ENCODE assay signal across 8 cellular contexts in the genomic region with DNA sequence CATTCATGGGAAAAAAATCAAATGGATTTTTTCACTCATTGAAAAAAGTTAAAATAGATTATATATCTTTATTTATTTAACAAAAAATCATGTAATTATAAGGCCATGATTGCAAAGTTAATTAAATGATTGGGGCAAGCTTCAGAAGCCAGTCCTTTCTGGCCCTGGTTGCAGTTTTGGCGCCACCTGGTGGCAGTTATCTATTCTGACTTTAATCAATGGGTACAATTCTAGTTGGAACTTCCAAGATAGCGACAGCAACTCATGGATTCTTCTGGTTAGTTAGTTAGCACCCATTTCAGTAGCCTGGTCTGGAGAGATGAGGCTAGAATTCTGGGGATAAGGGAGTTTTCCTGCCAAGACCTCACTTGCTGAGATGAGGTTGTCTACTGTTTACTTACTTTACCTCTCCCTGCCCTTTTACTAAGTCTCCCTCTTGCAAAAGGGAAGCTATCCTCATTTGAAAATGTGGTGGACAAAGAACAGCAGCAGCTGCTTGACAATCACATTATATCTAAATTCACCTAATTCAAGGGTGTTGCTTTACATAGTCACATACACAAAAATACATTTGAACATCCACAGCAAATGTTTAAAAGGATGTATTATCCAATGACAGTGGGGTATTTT. TPM values are rescaled to one million over a fixed set of nuclear protein-coding genes. Genes with fewer than 3 reads are reported as not detected.
DNase-seq lines count a peak whose midpoint lies in the region; ATAC-seq and TF ChIP-seq lines count a peak whose summit lies in the region.

No MANE protein-coding gene starts in this region.

- H3K27ac ChIP-seq in PC-3 (ENCODE audit: low read length) (no peak overlapping the region), fibroblast of lung (ENCODE audit: insufficient read depth, low read length) (no peak overlapping the region)

- H4K20me1 ChIP-seq in PC-3 (ENCODE audit: low read length) (no peaks in the 10 kb centered on the region), fibroblast of lung (ENCODE audit: control insufficient read depth, extremely low read depth, insufficient read depth, low read length) (no peaks in the 10 kb centered on the region)

- peaks cover 11% of the 10 kb centered on the region; the same call in 1 of the 2 replicates for H3K36me3 ChIP-seq in PC-3 (ENCODE audit: low read depth, low read length)
- H3K36me3 ChIP-seq in fibroblast of lung (ENCODE audit: control insufficient read depth, insufficient read depth, low read length) = peaks cover 2% of the 10 kb centered on the region

- BruUV-seq in PC-3 (replicated peaks; lab: Mats Ljungman, UMichigan) = no TSS peak

- H3K4me3 ChIP-seq in PC-3 (ENCODE audit: low read length) (no peak overlapping the region), fibroblast of lung (replicated peaks in 1 of 4; ENCODE audit: control extremely low read depth in 1 of 4, insufficient read depth in 1 of 4, low read depth in 3 of 4, low read length in 4 of 4) (no peak overlapping the region)

- H3K4me1 ChIP-seq in PC-3 (ENCODE audit: insufficient read depth, low read length) (no peaks in the 10 kb centered on the region), fibroblast of lung (ENCODE audit: control insufficient read depth, extremely low read depth, insufficient read depth, low read length) (peaks cover 4% of the 10 kb centered on the region)

- peaks cover 25% of the 10 kb centered on the region for H3K36me3 Mint-ChIP-seq in nephron progenitor cell (ENCODE audit: low read depth)

- no peaks in the 10 kb centered on the region for H3K27me3 Mint-ChIP-seq in nephron progenitor cell (ENCODE audit: low read depth, poor library complexity)

- TF ChIP-seq CTCF in PC-3 (conservative IDR thresholded peaks at IDR 0.05; ENCODE audit: low read depth, low read length) (peak; percentile 69), fibroblast of lung (conservative IDR thresholded peaks at IDR 0.05 in 1 of 2, IDR thresholded peaks at IDR 0.05 in 1 of 2; ENCODE audit: low read depth in 1 of 2, low read length in 2 of 2) (peak; percentile 71 to 82), nephron progenitor cell (IDR thresholded peaks at IDR 0.05) (peak; percentile 89)

- H3K9ac ChIP-seq in PC-3 (ENCODE audit: low read length) (no peak overlapping the region), fibroblast of lung (ENCODE audit: insufficient read depth, low read length) (no peak overlapping the region)

- H2AFZ ChIP-seq in PC-3 (ENCODE audit: low read length) (no peak overlapping the region), fibroblast of lung (ENCODE audit: low read length) (no peak overlapping the region)

- H3K9me3 Mint-ChIP-seq in nephron progenitor cell = no peaks in the 10 kb centered on the region

- H3K79me2 ChIP-seq in PC-3 (ENCODE audit: low read length) (no peaks in the 10 kb centered on the region), fibroblast of lung (ENCODE audit: control insufficient read depth, insufficient read depth, low read length) (no peaks in the 10 kb centered on the region)

- POLR2A ChIA-PET in PC-3 (lab: Charles Lee; ENCODE audit: unreplicated experiment) = no interaction called here

- H3K9me3 ChIP-seq in PC-3 (ENCODE audit: low read length) (no peaks in the 10 kb centered on the region), fibroblast of lung (ENCODE audit: control insufficient read depth, insufficient read depth, low read depth, low read length) (no peaks in the 10 kb centered on the region)

- no peaks in the 10 kb centered on the region for H3K9me2 ChIP-seq in PC-3 (replicated peaks; ENCODE audit: low read length)

- no peaks in the 10 kb centered on the region for H3K4me1 Mint-ChIP-seq in nephron progenitor cell

- no peak overlapping the region for H3K4me3 Mint-ChIP-seq in nephron progenitor cell

- intact Hi-C loops in PC-3 (cut with micrococcal nuclease) = loop anchor here (1.0 to 10.0 kb wide), 4 partner anchors 38 to 499 kb away; no protein-coding TSS in a partner anchor

- no peak overlapping the region for H3K27ac Mint-ChIP-seq in nephron progenitor cell

- CTCF ChIA-PET in PC-3 (lab: Charles Lee) = interaction anchor here (0.6 to 1.5 kb wide), 9 partner anchors 11 to 499 kb away, joined by 3 to 17 read pairs (median 4); no protein-coding TSS in a partner anchor

- H3K4me2 ChIP-seq in PC-3 (ENCODE audit: low read length) (no peak overlapping the region), fibroblast of lung (ENCODE audit: extremely low read depth, insufficient read depth, low read length) (no peak overlapping the region)

- H3K27me3 ChIP-seq in PC-3 (ENCODE audit: low read length) (no peaks in the 10 kb centered on the region), fibroblast of lung (ENCODE audit: control insufficient read depth, insufficient read depth, low read length) (no peaks in the 10 kb centered on the region)

- DNase-seq in ELR (ENCODE audit: low read depth) = peak; percentile 73
- DNase-seq in HS-5 (ENCODE audit: low read depth) = peak; percentile 30
- peak; percentile 73 for DNase-seq in PC-3
- peak; percentile 45 for DNase-seq in activated T-cell treated with anti-CD3 and anti-CD28 coated beads, Interleukin-2, amount 50 U/mL, for 1 hour
- peak; percentile 27 to 69 for DNase-seq in fibroblast of lung (ENCODE audit: low read depth in 2 of 2)
- peak; percentile 76 for DNase-seq in nephron progenitor cell
- DNase-seq in stromal cell of bone marrow (ENCODE audit: low read depth) = peak; percentile 36

- peak; percentile 53 for ATAC-seq in PC-3
- no peak for ATAC-seq in HG02571 (IDR thresholded peaks at IDR 0.05; ENCODE audit: unreplicated experiment)

- H3F3A ChIP-seq in PC-3 (ENCODE audit: low read length, unreplicated experiment) = no peaks in the 10 kb centered on the region

RNA-seq across cellular contexts. Expression of gene NOC3L, which starts 42.3 kb away (rescaled TPM):
- 19.4 and 23.1 TPM in 2 replicates for total RNA-seq in PC-3 (2014; rRNA removed)
- total RNA-seq in fibroblast of lung = 27.2 and 31.3 TPM in 2 replicates
- polyA plus RNA-seq in fibroblast of lung = 19.5 and 19.8 TPM in 2 replicates
- 13.7 and 15.3 TPM in 2 replicates for polyA plus RNA-seq in fibroblast of lung (2012)
- 0.51 and 6.3 TPM in 2 replicates for polyA minus RNA-seq in fibroblast of lung (ENCODE audit: low replicate concordance)
